8 cellular contexts compared by ENCODE assay signal in the genomic region with DNA sequence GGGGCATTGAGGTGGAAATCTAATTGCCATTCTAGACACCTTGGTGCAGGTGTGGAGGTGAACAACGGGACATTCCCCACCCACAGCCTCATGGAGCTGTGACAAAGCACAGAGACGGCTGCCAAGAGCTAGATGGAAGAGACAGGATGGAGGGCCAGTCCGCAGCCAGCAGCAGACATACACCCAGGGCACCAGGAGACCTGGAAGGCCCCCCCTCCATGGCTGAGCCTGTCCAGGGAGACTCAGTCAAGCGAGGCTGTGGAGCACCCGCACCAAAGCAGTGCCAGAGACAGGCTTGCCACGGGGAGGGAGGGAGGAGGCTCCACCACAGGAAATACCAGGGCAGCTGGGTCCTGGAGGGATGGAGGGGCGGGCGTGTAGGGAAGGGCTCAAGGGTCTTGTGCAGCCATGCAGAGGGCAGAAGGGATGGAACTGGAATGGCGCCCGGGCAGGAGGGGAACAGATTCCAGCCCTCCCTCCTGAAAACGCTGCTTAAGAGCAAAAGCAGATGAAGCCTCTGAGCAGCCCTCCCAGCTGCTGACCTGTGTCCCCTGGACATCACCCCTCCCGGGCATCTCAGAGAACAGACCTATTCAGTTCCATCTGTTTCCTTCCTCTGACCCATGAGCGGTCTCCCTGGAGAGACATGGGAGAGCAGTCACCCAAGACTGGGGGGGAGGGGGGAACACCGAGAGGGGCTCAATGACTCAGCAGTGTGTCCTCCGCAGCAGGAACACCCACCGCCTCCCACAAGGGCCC. TPM values are rescaled to one million over a fixed set of nuclear protein-coding genes. Genes with fewer than 3 reads are reported as not detected.
A peak's percentile ranks its signal among the peaks of the same experiment; 100 is the strongest.
DNase-seq lines count a peak whose midpoint lies in the region; ATAC-seq and TF ChIP-seq lines count a peak whose summit lies in the region.

No MANE protein-coding gene starts in this region.

- DNase-seq in DMS79 (lab: John Stamatoyannopoulos, UW) (peak; percentile 80), NCI-H2171 treated with DMSO at 0.1 percent for 48 hours (lab: John Stamatoyannopoulos, UW) (peak; percentile 77), caudate nucleus (lab: John Stamatoyannopoulos, UW) (peak in 16 of 61 donors; percentile 8 to 64 (median 20)), memory B cell (ENCODE audit: low spot score in 2 of 2) (no peak), uterus (peak; percentile 42 to 50), NCI-H1105 (lab: John Stamatoyannopoulos, UW) (no peak)

- peak overlapping the region in 1 of 2 donors; percentile 15 for H3K4me3 ChIP-seq in uterus

- no peak for TF ChIP-seq POLR2A in uterus (IDR thresholded peaks at IDR 0.05)

- no peaks in the 10 kb centered on the region for H3K9me3 Mint-ChIP-seq in memory B cell

- H3K27ac Mint-ChIP-seq in memory B cell = peak overlapping the region; percentile 71

- H3K4me1 ChIP-seq in uterus = peaks cover 0 to 9% of the 10 kb centered on the region in 2 donors

- no peak for TF ChIP-seq CTCF in uterus (IDR thresholded peaks at IDR 0.05)

- H3K4me3 Mint-ChIP-seq in memory B cell = peak overlapping the region; percentile 71

- H3K27me3 Mint-ChIP-seq in memory B cell = no peaks in the 10 kb centered on the region

- peak overlapping the region; percentile 67 for H3K27ac ChIP-seq in caudate nucleus (ENCODE audit: low read depth, low read length)
- H3K27ac ChIP-seq in uterus = peak overlapping the region; percentile 62 to 63

- peak; percentile 51 for ATAC-seq in memory B cell (ENCODE audit: low read depth)
- no peak for ATAC-seq in HG03196 (IDR thresholded peaks at IDR 0.05; ENCODE audit: unreplicated experiment)
- ATAC-seq in GM18873 (IDR thresholded peaks at IDR 0.05; ENCODE audit: low FRiP score, unreplicated experiment) = no peak

- H3K27me3 ChIP-seq in uterus = no peaks in the 10 kb centered on the region

- no peaks in the 10 kb centered on the region for H3K9me3 ChIP-seq in uterus

- no peaks in the 10 kb centered on the region for H3K36me3 ChIP-seq in uterus

- H3K36me3 Mint-ChIP-seq in memory B cell = peaks cover 4% of the 10 kb centered on the region

- H3K4me1 Mint-ChIP-seq in memory B cell = peaks cover 51% of the 10 kb centered on the region

- intact Hi-C loops in uterus (cut with DNase I; ENCODE audit: low total_unique reads) = no loop called here

RNA-seq across cellular contexts. Expression of a gene that starts 14.4 kb away (rescaled TPM):
- 10 to 100 TPM; 18.8 to 67.2 (median 39.6) TPM for total RNA-seq in uterus

RNA-seq across cellular contexts. Expression of a gene that starts 38.6 kb away (rescaled TPM):
- total RNA-seq in uterus = not detected

RNA-seq across cellular contexts. Expression of a gene that starts 38.8 kb away (rescaled TPM):
- total RNA-seq in uterus = 10 to 100 TPM in 1 of 4 donors, 1 to 10 TPM in 2, under 1 TPM in 1; 0.26 to 11.9 (median 7.5) TPM

Comparison
In these comparisons a context has a peak if more than half of its experiments do, and no peak if none do; other contexts are left out.
1. DNase-seq: peak in DMS79 (single experiment), NCI-H2171 treated with DMSO at 0.1 percent for 48 hours (single experiment) and uterus (2 of 2); none in memory B cell (0 of 2) and NCI-H1105 (single experiment).